10 cellular contexts compared by ENCODE assay signal in genomic region chr7:65840446-65840845, GRCh38. TPM values are rescaled to one million over a fixed set of nuclear protein-coding genes. Genes with fewer than 3 reads are reported as not detected.
DNase-seq lines count a peak whose midpoint lies in the region; ATAC-seq lines count a peak whose summit lies in the region.
"Had no signal": no experiment of that assay in that cellular context is flagged by ENCODE, and none has a peak within 500 bp of the region (broad histone marks: within the 10 kb centered on the region; RNA-seq: fewer than 3 reads in every experiment).

No MANE protein-coding gene starts in this region.

- DNase-seq in ELF-1 (ENCODE audit: low read depth, low spot score) (peak; percentile 30), cerebellum (ENCODE audit: low spot score) (no peak), left colon (no peak)
- peak; percentile 57 for DNase-seq in activated naive CD4-positive, alpha-beta T cell treated with anti-CD3 and anti-CD28 coated beads, Interleukin-2, amount 10 ng/mL, durations not matched to agents 7 days and 5 days
- no peak for DNase-seq in naive thymus-derived CD4-positive, alpha-beta T cell
- no peak for DNase-seq in stimulated activated CD4-positive, alpha-beta T cell treated with anti-CD3 and anti-CD28 coated beads, Interleukin-1b, Interleukin-23, amount 100 ng/mL, for 48 hours
- no peak for DNase-seq in activated CD4-positive, alpha-beta T cell treated with anti-CD3 and anti-CD28 coated beads for 4 hours

- H3K4me3 Mint-ChIP-seq in activated naive CD4-positive, alpha-beta T cell treated with anti-CD3 and anti-CD28 coated beads, Interleukin-2, amount 10 ng/mL, durations not matched to agents 7 days and 5 days = no peak overlapping the region
- no peak overlapping the region for H3K4me3 Mint-ChIP-seq in naive thymus-derived CD4-positive, alpha-beta T cell
- H3K4me3 Mint-ChIP-seq: T-helper 2 cell treated with Interferon-gamma antibody and Interleukin-4, amounts not matched to agents 5 μg/mL and 100 μg/mL, for 36 hours had no signal

- no peaks in the 10 kb centered on the region for H3K36me3 Mint-ChIP-seq in activated naive CD4-positive, alpha-beta T cell treated with anti-CD3 and anti-CD28 coated beads, Interleukin-2, amount 10 ng/mL, durations not matched to agents 7 days and 5 days
- peaks cover 0 to 6% (median 1%) of the 10 kb centered on the region in 5 donors for H3K36me3 Mint-ChIP-seq in naive thymus-derived CD4-positive, alpha-beta T cell

- no peaks in the 10 kb centered on the region for H3K27me3 Mint-ChIP-seq in activated naive CD4-positive, alpha-beta T cell treated with anti-CD3 and anti-CD28 coated beads, Interleukin-2, amount 10 ng/mL, durations not matched to agents 7 days and 5 days
- H3K27me3 Mint-ChIP-seq in naive thymus-derived CD4-positive, alpha-beta T cell = no peaks in the 10 kb centered on the region

- peaks cover 2% of the 10 kb centered on the region for H3K4me1 Mint-ChIP-seq in activated naive CD4-positive, alpha-beta T cell treated with anti-CD3 and anti-CD28 coated beads, Interleukin-2, amount 10 ng/mL, durations not matched to agents 7 days and 5 days
- H3K4me1 Mint-ChIP-seq in naive thymus-derived CD4-positive, alpha-beta T cell = peaks cover 0 to 3% (median 2%) of the 10 kb centered on the region in 7 donors

- no peaks in the 10 kb centered on the region for H3K4me1 ChIP-seq in naive thymus-derived CD4-positive, alpha-beta T cell (ENCODE audit: control insufficient read depth in 2 of 2, insufficient read depth in 2 of 2, low read length in 2 of 2)
- H3K4me1 ChIP-seq: right atrium auricular region had no signal

- H3K27me3 ChIP-seq in naive thymus-derived CD4-positive, alpha-beta T cell (ENCODE audit: control insufficient read depth in 2 of 2, insufficient read depth in 2 of 2, low read length in 2 of 2) = no peaks in the 10 kb centered on the region
- H3K27me3 ChIP-seq: right atrium auricular region had no signal

- intact Hi-C loops in naive thymus-derived CD4-positive, alpha-beta T cell (cut with micrococcal nuclease) = loop anchor here in 1 of 2 donors (1.0 kb wide), 1 partner anchor 118 kb away; no protein-coding TSS in a partner anchor
- intact Hi-C loops in left colon (cut with DNase I, micrococcal nuclease) = no loop called here

- H3K9me3 ChIP-seq in naive thymus-derived CD4-positive, alpha-beta T cell (ENCODE audit: control insufficient read depth in 2 of 3, low read length in 3 of 3) = no peaks in the 10 kb centered on the region
- H3K9me3 ChIP-seq: right atrium auricular region had no signal

- H3K4me3 ChIP-seq in naive thymus-derived CD4-positive, alpha-beta T cell (ENCODE audit: low read length) = no peak overlapping the region
- H3K4me3 ChIP-seq: right atrium auricular region had no signal

- peak; percentile 89 for ATAC-seq in HG02870 (IDR thresholded peaks at IDR 0.05; ENCODE audit: unreplicated experiment)
- peak; percentile 53 for ATAC-seq in naive thymus-derived CD4-positive, alpha-beta T cell
- no peak for ATAC-seq in left colon

- no peaks in the 10 kb centered on the region for H3K36me3 ChIP-seq in naive thymus-derived CD4-positive, alpha-beta T cell (ENCODE audit: control insufficient read depth in 2 of 3, insufficient read depth in 3 of 3, low read length in 3 of 3)
- H3K36me3 ChIP-seq: right atrium auricular region had no signal

- H3K27ac Mint-ChIP-seq in activated naive CD4-positive, alpha-beta T cell treated with anti-CD3 and anti-CD28 coated beads, Interleukin-2, amount 10 ng/mL, durations not matched to agents 7 days and 5 days = no peak overlapping the region
- peak overlapping the region in 1 of 9 donors; percentile 61 for H3K27ac Mint-ChIP-seq in naive thymus-derived CD4-positive, alpha-beta T cell
- H3K27ac Mint-ChIP-seq: T-helper 2 cell treated with Interferon-gamma antibody and Interleukin-4, amounts not matched to agents 5 μg/mL and 100 μg/mL, for 36 hours had no signal

- no peaks in the 10 kb centered on the region for H3K9me3 Mint-ChIP-seq in activated naive CD4-positive, alpha-beta T cell treated with anti-CD3 and anti-CD28 coated beads, Interleukin-2, amount 10 ng/mL, durations not matched to agents 7 days and 5 days
- H3K9me3 Mint-ChIP-seq in naive thymus-derived CD4-positive, alpha-beta T cell = peaks cover 0 to 4% (median 0%) of the 10 kb centered on the region in 11 donors
- H3K9me3 Mint-ChIP-seq: T-helper 2 cell treated with Interferon-gamma antibody and Interleukin-4, amounts not matched to agents 5 μg/mL and 100 μg/mL, for 36 hours had no signal

- no peak overlapping the region for H3K27ac ChIP-seq in naive thymus-derived CD4-positive, alpha-beta T cell (ENCODE audit: low read depth, low read length)
- H3K27ac ChIP-seq: right atrium auricular region had no signal

- CTCF ChIA-PET in activated naive CD4-positive, alpha-beta T cell treated with anti-CD3 and anti-CD28 coated beads, Interleukin-2, amount 10 ng/mL, durations not matched to agents 7 days and 5 days (lab: Charles Lee) = interaction anchor here (0.6 to 2.8 kb wide), 7 partner anchors 10 to 223 kb away, joined by 3 to 23 read pairs (median 4); no protein-coding TSS in a partner anchor
- CTCF ChIA-PET in naive thymus-derived CD4-positive, alpha-beta T cell (lab: Charles Lee) = interaction anchor here (0.6 kb wide), 1 partner anchor 110 kb away, joined by 3 read pairs; no protein-coding TSS in a partner anchor

- POLR2A ChIA-PET in naive thymus-derived CD4-positive, alpha-beta T cell (lab: Charles Lee) = no interaction called here

RNA-seq across cellular contexts. Expression of gene VKORC1L1, which starts 32.4 kb away (rescaled TPM):
- 10 to 100 TPM in 1 of 5 experiments, 1 to 10 TPM in 4; 3.4 to 15.8 (median 9.4) TPM for total RNA-seq in naive thymus-derived CD4-positive, alpha-beta T cell
- polyA plus RNA-seq in naive thymus-derived CD4-positive, alpha-beta T cell = 1 to 10 TPM; 2.8 TPM
- total RNA-seq in cerebellum = 22.9 TPM
- 10 to 100 TPM; 25.2 to 26.4 TPM for total RNA-seq in left colon

Comparison
In these comparisons a context has a peak if more than half of its experiments do, and no peak if none do; other contexts are left out.
1. DNase-seq: peak in ELF-1 (single experiment) and activated naive CD4-positive, alpha-beta T cell treated with anti-CD3 and anti-CD28 coated beads, Interleukin-2, amount 10 ng/mL, durations not matched to agents 7 days and 5 days (single experiment); none in naive thymus-derived CD4-positive, alpha-beta T cell (0 of 9), cerebellum (single experiment), stimulated activated CD4-positive, alpha-beta T cell treated with anti-CD3 and anti-CD28 coated beads, Interleukin-1b, Interleukin-23, amount 100 ng/mL, for 48 hours (single experiment), left colon (0 of 2) and activated CD4-positive, alpha-beta T cell treated with anti-CD3 and anti-CD28 coated beads for 4 hours (0 of 2).